Comparison of ENCODE assay signal across 16 cellular contexts in the genomic region with DNA sequence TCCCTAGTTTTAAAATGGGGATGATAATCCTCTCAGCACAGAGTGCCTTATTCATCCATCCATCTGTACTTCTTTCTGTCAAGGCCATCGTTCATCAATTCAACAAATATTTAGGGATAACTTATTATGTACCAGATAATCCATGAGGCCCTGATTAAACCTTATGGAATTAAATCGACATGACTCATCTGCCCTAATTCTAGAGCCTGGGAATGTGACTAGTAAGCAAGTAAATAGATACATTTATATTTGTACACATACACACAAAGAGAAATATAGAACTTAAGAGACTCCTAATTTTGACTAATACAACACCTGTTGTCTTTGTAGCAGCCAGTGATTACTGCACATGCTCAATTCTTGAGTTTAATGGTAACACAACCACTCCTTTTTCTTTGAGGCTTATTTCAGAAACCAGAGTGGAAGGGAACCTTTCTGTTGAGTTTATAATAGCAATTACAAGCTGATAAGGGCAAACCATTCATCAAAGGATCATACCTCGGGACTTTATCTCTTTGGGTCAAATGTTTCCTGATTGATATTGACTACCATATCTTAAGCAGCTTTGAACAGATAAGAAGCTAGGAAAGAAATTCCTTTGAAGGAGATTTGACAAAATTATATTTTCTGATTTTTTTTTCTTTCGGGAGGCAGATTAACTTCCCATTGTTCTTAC.
DNase-seq lines count a peak whose midpoint lies in the region; ATAC-seq and TF ChIP-seq lines count a peak whose summit lies in the region.
"Had no signal": no experiment of that assay in that cellular context is flagged by ENCODE, and none has a peak within 500 bp of the region (broad histone marks: within the 10 kb centered on the region; RNA-seq: fewer than 3 reads in every experiment).

No MANE protein-coding gene starts in this region.

- POLR2A ChIA-PET in PC-3 (lab: Charles Lee; ENCODE audit: unreplicated experiment), result interaction anchor here (0.6 kb wide), 1 partner anchor 1027 kb away, joined by 3 read pairs; no protein-coding TSS in a partner anchor

- WGBS in transverse colon (ENCODE audit: low coverage in 1 of 2), 2 donors, result 34 to 49% methylated on average over 3 to 4 of the region's 4 CpGs

- H4K20me1 ChIP-seq in PC-3 (ENCODE audit: low read length) (no peaks in the 10 kb centered on the region), osteoblast (ENCODE audit: insufficient read depth, low read length) (no peaks in the 10 kb centered on the region)

- H3K79me2 ChIP-seq in PC-3 (ENCODE audit: low read length) (peaks cover 4% of the 10 kb centered on the region; the same call in 1 of the 2 replicates), osteoblast (ENCODE audit: insufficient read depth, low read length) (peaks cover 25% of the 10 kb centered on the region)

- H3K4me1 ChIP-seq in PC-3 (ENCODE audit: insufficient read depth, low read length) (peaks cover 66% of the 10 kb centered on the region), transverse colon (peaks cover 17 to 46% (median 23%) of the 10 kb centered on the region in 4 donors), osteoblast (ENCODE audit: insufficient read depth, low read length) (peaks cover 55% of the 10 kb centered on the region)

- peaks cover 3% of the 10 kb centered on the region for H3K9me3 Mint-ChIP-seq in natural killer cell treated with Interleukin-12 subunit alpha and Interleukin-12 subunit beta and Interleukin-15 and Interleukin-18, amount 100 ng/mL, for 72 hours
- no peaks in the 10 kb centered on the region for H3K9me3 Mint-ChIP-seq in natural killer cell
- H3K9me3 Mint-ChIP-seq: CD4-positive, alpha-beta memory T cell; effector memory CD8-positive, alpha-beta T cell had no signal

- no peak overlapping the region for H2AFZ ChIP-seq in PC-3 (ENCODE audit: low read length)
- no peak overlapping the region for H2AFZ ChIP-seq in osteoblast (ENCODE audit: low read length)

- BruUV-seq in PC-3 (replicated peaks; lab: Mats Ljungman, UMichigan), result no TSS peak

- peaks cover 20% of the 10 kb centered on the region for H3F3A ChIP-seq in PC-3 (ENCODE audit: low read length, unreplicated experiment)

- DNase-seq in natural killer cell treated with Interleukin-12 subunit alpha and Interleukin-12 subunit beta and Interleukin-15 and Interleukin-18, amount 100 ng/mL, for 72 hours (ENCODE audit: low spot score), result no peak
- no peak for DNase-seq in natural killer cell
- DNase-seq in PC-3, result peak; percentile 90
- DNase-seq in left colon, result no peak
- DNase-seq in transverse colon, result no peak
- DNase-seq in activated gamma-delta T cell (lab: John Stamatoyannopoulos, UW), result no peak
- DNase-seq in osteoblast (ENCODE audit: insufficient read length, low spot score, missing footprints), result no peak
- DNase-seq: activated naive CD4-positive, alpha-beta T cell; CD4-positive, alpha-beta memory T cell; effector memory CD8-positive, alpha-beta T cell; mesenchymal stem cell; NCI-H1417; posterior cingulate gyrus; stomach; trophoblast cell had no signal

- no peak for TF ChIP-seq EP300 in transverse colon (IDR thresholded peaks at IDR 0.05; ENCODE audit: low read depth)

- peak overlapping the region; percentile 62 for H3K4me3 Mint-ChIP-seq in natural killer cell treated with Interleukin-12 subunit alpha and Interleukin-12 subunit beta and Interleukin-15 and Interleukin-18, amount 100 ng/mL, for 72 hours
- H3K4me3 Mint-ChIP-seq in natural killer cell, result no peak overlapping the region
- H3K4me3 Mint-ChIP-seq: effector memory CD8-positive, alpha-beta T cell had no signal

- TF ChIP-seq CTCF in natural killer cell (IDR thresholded peaks at IDR 0.05) (no peak), PC-3 (conservative IDR thresholded peaks at IDR 0.05; ENCODE audit: low read depth, low read length) (no peak), transverse colon (IDR thresholded peaks at IDR 0.05) (no peak), osteoblast (IDR thresholded peaks at IDR 0.05; ENCODE audit: extremely low read depth, low read depth, low read length) (no peak)

- H3K9me3 ChIP-seq in PC-3 (ENCODE audit: low read length) (no peaks in the 10 kb centered on the region), transverse colon (no peaks in the 10 kb centered on the region), osteoblast (ENCODE audit: low read depth, low read length) (no peaks in the 10 kb centered on the region)
- H3K9me3 ChIP-seq: stomach had no signal

- no peaks in the 10 kb centered on the region for H3K27me3 Mint-ChIP-seq in natural killer cell treated with Interleukin-12 subunit alpha and Interleukin-12 subunit beta and Interleukin-15 and Interleukin-18, amount 100 ng/mL, for 72 hours
- no peaks in the 10 kb centered on the region for H3K27me3 Mint-ChIP-seq in natural killer cell (ENCODE audit: low read depth in 2 of 2)
- H3K27me3 Mint-ChIP-seq: CD4-positive, alpha-beta memory T cell; effector memory CD8-positive, alpha-beta T cell had no signal

- H3K9ac ChIP-seq in PC-3 (ENCODE audit: low read length), result no peak overlapping the region; the same call in 1 of the 2 replicates

- CTCF ChIA-PET in PC-3 (lab: Charles Lee), result interaction anchor here (0.7 to 0.9 kb wide), 2 partner anchors 120 to 122 kb away, joined by 4 to 6 read pairs; no protein-coding TSS in a partner anchor

- H3K4me3 ChIP-seq in PC-3 (ENCODE audit: low read length), result no peak overlapping the region
- H3K4me3 ChIP-seq in transverse colon, result no peak overlapping the region
- H3K4me3 ChIP-seq in osteoblast (ENCODE audit: insufficient read depth, low read length), result no peak overlapping the region
- H3K4me3 ChIP-seq: stomach had no signal

- H3K27ac Mint-ChIP-seq in natural killer cell treated with Interleukin-12 subunit alpha and Interleukin-12 subunit beta and Interleukin-15 and Interleukin-18, amount 100 ng/mL, for 72 hours, result peak overlapping the region; percentile 89 to 92
- no peak overlapping the region for H3K27ac Mint-ChIP-seq in natural killer cell

- in situ Hi-C loops in transverse colon (cut with MboI; ENCODE audit: low pct_ligation_motif_present in 1 of 4, low pct_unique_long_range_greater_than_20kb in 1 of 4, low sequenced_read_pairs in 3 of 4), result no loop called here

- no peak for ATAC-seq in natural killer cell treated with Interleukin-12 subunit alpha and Interleukin-12 subunit beta and Interleukin-15 and Interleukin-18, amount 100 ng/mL, for 72 hours
- no peak for ATAC-seq in natural killer cell
- ATAC-seq in PC-3, result no peak
- ATAC-seq in left colon, result peak; percentile 90
- no peak for ATAC-seq in HG03045 (IDR thresholded peaks at IDR 0.05; ENCODE audit: unreplicated experiment)
- ATAC-seq: effector memory CD8-positive, alpha-beta T cell had no signal

- no peaks in the 10 kb centered on the region for H3K9me2 ChIP-seq in PC-3 (replicated peaks; ENCODE audit: low read length)

- H3K4me2 ChIP-seq in PC-3 (ENCODE audit: low read length), result peak overlapping the region; percentile 46
- H3K4me2 ChIP-seq in osteoblast (ENCODE audit: insufficient read depth, low read length), result no peak overlapping the region

- H3K27ac ChIP-seq in PC-3 (ENCODE audit: low read length) (peak overlapping the region; percentile 22), transverse colon (peak overlapping the region; percentile 15 to 62 (median 44)), osteoblast (ENCODE audit: low read depth, low read length) (no peak overlapping the region)

- H3K36me3 Mint-ChIP-seq in natural killer cell treated with Interleukin-12 subunit alpha and Interleukin-12 subunit beta and Interleukin-15 and Interleukin-18, amount 100 ng/mL, for 72 hours, result peaks cover 22% of the 10 kb centered on the region
- no peaks in the 10 kb centered on the region for H3K36me3 Mint-ChIP-seq in natural killer cell

- TF ChIP-seq POLR2A in transverse colon (IDR thresholded peaks at IDR 0.05), result no peak

- no peaks in the 10 kb centered on the region for H3K36me3 ChIP-seq in PC-3 (ENCODE audit: low read depth, low read length)
- no peaks in the 10 kb centered on the region for H3K36me3 ChIP-seq in transverse colon
- no peaks in the 10 kb centered on the region for H3K36me3 ChIP-seq in osteoblast (ENCODE audit: insufficient read depth, low read length)
- H3K36me3 ChIP-seq: stomach had no signal

- intact Hi-C loops in natural killer cell (cut with micrococcal nuclease), result no loop called here
- intact Hi-C loops in PC-3 (cut with micrococcal nuclease), result loop anchor here (10.0 kb wide), 1 partner anchor 549 kb away; no protein-coding TSS in a partner anchor
- intact Hi-C loops in left colon (cut with DNase I, micrococcal nuclease), result no loop called here
- intact Hi-C loops in transverse colon (cut with DNase I; ENCODE audit: low total_unique reads), result no loop called here

- peaks cover 53 to 80% of the 10 kb centered on the region in 2 donors for H3K4me1 Mint-ChIP-seq in natural killer cell treated with Interleukin-12 subunit alpha and Interleukin-12 subunit beta and Interleukin-15 and Interleukin-18, amount 100 ng/mL, for 72 hours (ENCODE audit: low read depth in 2 of 2)
- peaks cover 53% of the 10 kb centered on the region in 2 donors for H3K4me1 Mint-ChIP-seq in natural killer cell

- H3K27me3 ChIP-seq in PC-3 (ENCODE audit: low read length) (no peaks in the 10 kb centered on the region), transverse colon (no peaks in the 10 kb centered on the region), osteoblast (ENCODE audit: insufficient read depth, low read length) (no peaks in the 10 kb centered on the region)
- H3K27me3 ChIP-seq: stomach had no signal

Comparison
In these comparisons a context has a peak if more than half of its experiments do, and no peak if none do; other contexts are left out.
1. H3K27ac Mint-ChIP-seq: peak in natural killer cell treated with Interleukin-12 subunit alpha and Interleukin-12 subunit beta and Interleukin-15 and Interleukin-18, amount 100 ng/mL, for 72 hours (2 of 2); none in natural killer cell (0 of 2).